In the genomic region with DNA sequence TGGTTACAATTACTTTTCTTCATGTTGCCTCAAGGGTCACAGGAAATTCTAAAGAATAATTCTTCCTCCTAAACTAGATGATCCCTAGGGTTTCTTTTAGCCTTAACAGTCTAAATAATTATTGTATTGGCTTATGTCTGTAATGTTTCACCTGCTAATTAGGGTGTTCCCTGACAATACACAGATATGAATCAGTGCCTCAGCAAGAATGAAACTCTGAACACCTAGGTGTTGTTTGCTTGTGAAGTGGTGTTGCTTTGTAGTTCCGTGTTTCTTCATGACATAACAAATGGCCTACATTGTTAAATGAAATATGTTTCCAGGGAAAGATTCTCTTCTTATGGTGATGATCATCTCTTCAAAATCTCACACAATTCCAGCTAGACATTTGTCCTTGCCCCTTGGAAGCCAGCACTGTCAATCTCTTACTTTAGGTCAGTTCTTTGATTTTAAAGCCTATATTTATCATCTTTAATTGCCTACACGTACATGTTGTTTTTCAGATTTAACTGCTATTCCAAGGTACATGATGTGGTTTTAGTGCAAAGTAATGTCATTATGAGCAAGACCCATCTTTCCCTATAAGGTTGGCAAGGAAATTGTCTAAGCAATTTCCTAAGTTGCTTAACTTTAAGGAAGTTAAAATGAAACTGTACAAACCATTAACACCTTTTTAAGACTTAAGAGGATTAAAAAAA, we compare ENCODE assay signal across 22 cellular contexts.
DNase-seq lines count a peak whose midpoint lies in the region; ATAC-seq and TF ChIP-seq lines count a peak whose summit lies in the region.
"Had no signal": no experiment of that assay in that cellular context is flagged by ENCODE, and none has a peak within 500 bp of the region (broad histone marks: within the 10 kb centered on the region; RNA-seq: fewer than 3 reads in every experiment).

No MANE protein-coding gene starts in this region.

- H2AFZ ChIP-seq in hepatocyte = no peak overlapping the region

- H3K27me3 ChIP-seq in DOHH2 (ENCODE audit: control insufficient read depth, low read length) = peaks cover 15% of the 10 kb centered on the region
- no peaks in the 10 kb centered on the region for H3K27me3 ChIP-seq in hepatocyte
- H3K27me3 ChIP-seq: tibial artery had no signal

- 65% methylated on average over 2 of the region's 2 CpGs for WGBS in hepatocyte (ENCODE audit: low lambda C conversion rate, missing lambda C conversion rate)

- H3K9me2 ChIP-seq in DOHH2 (replicated peaks; ENCODE audit: control insufficient read depth, low read length) (no peaks in the 10 kb centered on the region), hepatocyte (replicated peaks; ENCODE audit: insufficient read depth) (no peaks in the 10 kb centered on the region)

- DNase-seq in NCI-H146 (lab: John Stamatoyannopoulos, UW) = peak; percentile 25
- no peak for DNase-seq in hepatocyte (ENCODE audit: low spot score)
- no peak for DNase-seq in activated T-cell treated with anti-CD3 and anti-CD28 coated beads, Interleukin-2, amount 50 U/mL, for 48 hours
- DNase-seq in mucosa of descending colon = no peak
- no peak for DNase-seq in activated CD8-positive, alpha-beta memory T cell treated with anti-CD3 and anti-CD28 coated beads for 24 hours
- DNase-seq: activated CD4-positive, alpha-beta T cell treated with anti-CD3 and anti-CD28 coated beads, Interleukin-2, amount 10 ng/mL, durations not matched to agents 24 days and 14 days; activated CD8-positive, alpha-beta memory T cell treated with anti-CD3 and anti-CD28 coated beads, Interleukin-2, amount 10 ng/mL, durations not matched to agents 7 days and 5 days; aorta; caudate nucleus; left cardiac atrium; NCI-H1048; NCI-H2171; nucleus accumbens; stimulated activated CD4-positive, alpha-beta T cell treated with anti-CD3 and anti-CD28 coated beads, Interleukin-2, amount 100 ng/mL, for 48 hours; stimulated activated naive CD4-positive, alpha-beta T cell; tibial artery had no signal

- intact Hi-C loops in mucosa of descending colon (cut with DNase I, micrococcal nuclease) = no loop called here

- H3K9me3 ChIP-seq in DOHH2 (ENCODE audit: control insufficient read depth, insufficient read depth, low read length) = no peaks in the 10 kb centered on the region
- no peaks in the 10 kb centered on the region for H3K9me3 ChIP-seq in hepatocyte (ENCODE audit: low read depth)
- no peaks in the 10 kb centered on the region for H3K9me3 ChIP-seq in mucosa of descending colon
- H3K9me3 ChIP-seq: tibial artery had no signal

- no peaks in the 10 kb centered on the region for H3K36me3 ChIP-seq in DOHH2 (ENCODE audit: control insufficient read depth, low read length)
- no peaks in the 10 kb centered on the region for H3K36me3 ChIP-seq in hepatocyte (replicated peaks; ENCODE audit: insufficient read depth, low read depth)
- H3K36me3 ChIP-seq in mucosa of descending colon (ENCODE audit: low read depth) = no peaks in the 10 kb centered on the region

- no peaks in the 10 kb centered on the region for H4K20me1 ChIP-seq in DOHH2 (ENCODE audit: control insufficient read depth, insufficient read depth, low read depth, low read length)
- no peaks in the 10 kb centered on the region for H4K20me1 ChIP-seq in hepatocyte (ENCODE audit: insufficient read depth, poor library complexity, severe bottlenecking)

- H3K4me1 ChIP-seq in DOHH2 (ENCODE audit: control insufficient read depth, low read length) (peaks cover 22% of the 10 kb centered on the region), hepatocyte (ENCODE audit: insufficient read depth) (peaks cover 21% of the 10 kb centered on the region), mucosa of descending colon (ENCODE audit: low read depth) (no peaks in the 10 kb centered on the region)

- no peaks in the 10 kb centered on the region for H3F3A ChIP-seq in DOHH2 (ENCODE audit: control insufficient read depth, insufficient read depth)

- H3K27ac ChIP-seq in DOHH2 (ENCODE audit: low read depth, low read length) = no peak overlapping the region
- H3K27ac ChIP-seq in hepatocyte = peak overlapping the region; percentile 7
- H3K27ac ChIP-seq: skin epidermis, VCaP had no signal

- H3K79me2 ChIP-seq in DOHH2 (ENCODE audit: control insufficient read depth, low read length) (no peaks in the 10 kb centered on the region), hepatocyte (no peaks in the 10 kb centered on the region)

- TF ChIP-seq CTCF in DOHH2 (IDR thresholded peaks at IDR 0.05; ENCODE audit: low read depth, low read length, poor library complexity, severe bottlenecking) (no peak), hepatocyte (IDR thresholded peaks at IDR 0.05; ENCODE audit: poor library complexity) (no peak), mucosa of descending colon (IDR thresholded peaks at IDR 0.05) (no peak)

- peak overlapping the region; percentile 41; the same call in 1 of the 2 replicates for H3K4me2 ChIP-seq in DOHH2 (ENCODE audit: low read length)
- H3K4me2 ChIP-seq in hepatocyte = no peak overlapping the region

- ATAC-seq in GM18520 (IDR thresholded peaks at IDR 0.05; ENCODE audit: unreplicated experiment) = peak; percentile 59
- ATAC-seq in mucosa of descending colon = no peak
- ATAC-seq: activated CD8-positive, alpha-beta memory T cell treated with anti-CD3 and anti-CD28 coated beads, Interleukin-2, amount 10 ng/mL, durations not matched to agents 7 days and 5 days; K562; left cardiac atrium; Panc1 had no signal

- H3K4me3 ChIP-seq in DOHH2 (ENCODE audit: low read length) = no peak overlapping the region
- H3K4me3 ChIP-seq in hepatocyte = no peak overlapping the region
- H3K4me3 ChIP-seq in mucosa of descending colon = no peak overlapping the region
- H3K4me3 ChIP-seq: K562, skin epidermis, tibial artery had no signal
